ENCODE assay signal across 9 cellular contexts in the genomic region with DNA sequence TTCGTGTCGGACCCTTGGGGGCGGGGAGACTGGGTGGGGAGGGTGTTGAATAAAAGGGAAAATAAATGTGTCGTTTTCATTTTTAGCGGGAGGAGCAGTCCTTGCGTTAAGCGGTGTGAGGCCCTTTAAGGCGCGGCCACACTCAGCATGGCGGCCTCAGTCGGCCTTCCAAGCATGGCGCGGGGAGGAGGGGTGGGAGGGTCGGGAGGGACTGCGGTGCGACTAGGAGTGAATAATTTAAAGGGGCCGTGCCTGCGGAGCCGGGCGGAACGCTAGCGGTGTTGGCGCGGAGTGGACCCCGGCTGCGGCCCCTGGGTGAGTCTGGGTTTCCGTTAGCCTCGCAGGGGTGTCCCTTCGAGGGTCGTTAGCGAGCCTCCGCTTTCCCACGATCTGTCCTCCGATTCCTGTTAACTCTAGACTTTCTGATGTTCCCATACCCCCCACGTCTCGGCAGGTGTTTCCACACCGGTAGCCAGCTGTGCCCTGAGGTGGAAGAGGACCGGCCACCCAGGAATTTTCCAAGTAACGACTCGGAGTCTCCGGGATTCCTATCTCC. TPM values are rescaled to one million over a fixed set of nuclear protein-coding genes. Genes with fewer than 3 reads are reported as not detected.
DNase-seq lines count a peak whose midpoint lies in the region; ATAC-seq and TF ChIP-seq lines count a peak whose summit lies in the region.
"Had no signal": no experiment of that assay in that cellular context is flagged by ENCODE, and none has a peak within 500 bp of the region (broad histone marks: within the 10 kb centered on the region; RNA-seq: fewer than 3 reads in every experiment).

No MANE protein-coding gene starts in this region.

- peak overlapping the region; percentile 78 to 91 for H3K9ac ChIP-seq in colonic mucosa (ENCODE audit: low read depth in 2 of 2, low read length in 2 of 2)

- peak; percentile 61 to 63 for ATAC-seq in CD4-positive, CD25-positive, alpha-beta regulatory T cell (ENCODE audit: low read depth in 2 of 2)
- ATAC-seq in HG02759 (IDR thresholded peaks at IDR 0.05; ENCODE audit: unreplicated experiment): peak; percentile 44
- peak; percentile 71 for ATAC-seq in left colon
- ATAC-seq in HG03469 (IDR thresholded peaks at IDR 0.05; ENCODE audit: unreplicated experiment): no peak

- peak overlapping the region; percentile 86 for H3K4me3 ChIP-seq in CD4-positive, CD25-positive, alpha-beta regulatory T cell (ENCODE audit: low read depth, low read length)
- peak overlapping the region; percentile 77 for H3K4me3 ChIP-seq in colonic mucosa

- no peaks in the 10 kb centered on the region for H3K27me3 Mint-ChIP-seq in CD4-positive, CD25-positive, alpha-beta regulatory T cell

- DNase-seq in CD4-positive, CD25-positive, alpha-beta regulatory T cell: peak; percentile 81 to 93 (median 81)
- peak; percentile 26 for DNase-seq in NCI-H524 treated with DMSO at 0.1 percent for 48 hours (lab: John Stamatoyannopoulos, UW)
- peak; percentile 81 for DNase-seq in activated CD4-positive, alpha-beta T cell treated with anti-CD3 and anti-CD28 coated beads, Interleukin-2, amount 50 U/mL, for 1 hour
- peak; percentile 92 for DNase-seq in colonic mucosa
- DNase-seq in left colon: peak; percentile 87 to 90
- DNase-seq in stimulated activated CD4-positive, alpha-beta T cell treated with anti-CD3 and anti-CD28 coated beads, Interleukin-1b, Interleukin-23, amount 100 ng/mL, for 24 hours (ENCODE audit: low read depth in 4 of 4, low spot score in 1 of 4): peak; percentile 60 to 75 (median 69)

- intact Hi-C loops in colonic mucosa (cut with DNase I) (no loop called here), left colon (cut with DNase I, micrococcal nuclease) (loop anchor here in 1 of 2 donors (10.0 kb wide), 1 partner anchor 179 kb away; no protein-coding TSS in a partner anchor)

- peaks cover 7% of the 10 kb centered on the region for H3K36me3 ChIP-seq in CD4-positive, CD25-positive, alpha-beta regulatory T cell (ENCODE audit: control insufficient read depth, insufficient read depth, low read length)
- no peaks in the 10 kb centered on the region for H3K36me3 ChIP-seq in colonic mucosa

- H3K9me3 ChIP-seq in CD4-positive, CD25-positive, alpha-beta regulatory T cell (ENCODE audit: control insufficient read depth in 2 of 2, low read length in 2 of 2): no peaks in the 10 kb centered on the region
- H3K9me3 ChIP-seq in colonic mucosa: no peaks in the 10 kb centered on the region

- peak overlapping the region; percentile 94 to 100 (median 94) for H3K4me3 Mint-ChIP-seq in CD4-positive, CD25-positive, alpha-beta regulatory T cell

- peak overlapping the region; percentile 56 to 91 (median 88) for H3K27ac Mint-ChIP-seq in CD4-positive, CD25-positive, alpha-beta regulatory T cell

- peak overlapping the region; percentile 76 for H3K27ac ChIP-seq in CD4-positive, CD25-positive, alpha-beta regulatory T cell (ENCODE audit: insufficient read depth, low read length, poor library complexity, severe bottlenecking)
- peak overlapping the region; percentile 73 for H3K27ac ChIP-seq in colonic mucosa
- H3K27ac ChIP-seq: HL-60 had no signal

- peaks cover 11% of the 10 kb centered on the region for H3K36me3 Mint-ChIP-seq in CD4-positive, CD25-positive, alpha-beta regulatory T cell

- H3K9me3 Mint-ChIP-seq in CD4-positive, CD25-positive, alpha-beta regulatory T cell: no peaks in the 10 kb centered on the region

- no peak for TF ChIP-seq CTCF in colonic mucosa (IDR thresholded peaks at IDR 0.05)

- peaks cover 36% of the 10 kb centered on the region for H3K4me1 ChIP-seq in CD4-positive, CD25-positive, alpha-beta regulatory T cell (ENCODE audit: control insufficient read depth, insufficient read depth, low read length, poor library complexity, severe bottlenecking)
- H3K4me1 ChIP-seq in colonic mucosa: peaks cover 4% of the 10 kb centered on the region

- peaks cover 4 to 32% (median 8%) of the 10 kb centered on the region in 4 donors for H3K4me1 Mint-ChIP-seq in CD4-positive, CD25-positive, alpha-beta regulatory T cell

- no peaks in the 10 kb centered on the region for H3K27me3 ChIP-seq in CD4-positive, CD25-positive, alpha-beta regulatory T cell (ENCODE audit: control insufficient read depth, insufficient read depth, low read length)
- no peaks in the 10 kb centered on the region for H3K27me3 ChIP-seq in colonic mucosa

RNA-seq across cellular contexts. Expression of gene PNPLA6, which starts 1.5 kb away (rescaled TPM):
- 106 TPM for total RNA-seq in CD4-positive, CD25-positive, alpha-beta regulatory T cell
- polyA plus RNA-seq in CD4-positive, CD25-positive, alpha-beta regulatory T cell: 1 to 10 TPM; 6.6 to 9.2 (median 7.2) TPM
- total RNA-seq in colonic mucosa (100 to 1,000 TPM in 1 of 2 donors, 10 to 100 TPM in 1; 93.0 to 131 TPM), left colon (100 to 1,000 TPM in 1 of 2 donors, 10 to 100 TPM in 1; 87.8 to 107 TPM)

RNA-seq across cellular contexts. Expression of gene MCOLN1, which starts 11.6 kb away (rescaled TPM):
- 12.3 TPM for total RNA-seq in CD4-positive, CD25-positive, alpha-beta regulatory T cell
- 10 to 100 TPM in 2 of 4 donors, 1 to 10 TPM in 2; 8.6 to 15.2 (median 10.3) TPM for polyA plus RNA-seq in CD4-positive, CD25-positive, alpha-beta regulatory T cell
- 10 to 100 TPM; 17.8 to 26.5 TPM for total RNA-seq in colonic mucosa
- 10 to 100 TPM; 22.2 to 31.6 TPM for total RNA-seq in left colon

RNA-seq across cellular contexts. Expression of gene ZNF358, which starts 18.1 kb away (rescaled TPM):
- total RNA-seq in CD4-positive, CD25-positive, alpha-beta regulatory T cell: 0.30 TPM
- under 1 TPM in 3 of 4 donors, not detected in 1; 0.11 to 0.24 (median 0.21) TPM for polyA plus RNA-seq in CD4-positive, CD25-positive, alpha-beta regulatory T cell
- total RNA-seq in colonic mucosa: 10 to 100 TPM; 20.2 to 44.1 TPM
- 10 to 100 TPM; 37.8 to 56.2 TPM for total RNA-seq in left colon

RNA-seq across cellular contexts. Expression of gene PEX11G, which starts 45.2 kb away (rescaled TPM):
- total RNA-seq in CD4-positive, CD25-positive, alpha-beta regulatory T cell: not detected
- polyA plus RNA-seq in CD4-positive, CD25-positive, alpha-beta regulatory T cell: 1 to 10 TPM in 2 of 4 donors, under 1 TPM in 2; 0.23 to 1.5 (median 0.76) TPM
- total RNA-seq in colonic mucosa (1 to 10 TPM; 5.7 to 6.6 TPM), left colon (10 to 100 TPM in 1 of 2 donors, 1 to 10 TPM in 1; 9.0 to 10.8 TPM)

Comparison
In these comparisons a context has a peak if more than half of its experiments do, and no peak if none do; other contexts are left out.
1. DNase-seq: peak in every context shown above with its lines; median percentile 92 in colonic mucosa; 88 in left colon; 81 in CD4-positive, CD25-positive, alpha-beta regulatory T cell; 81 in activated CD4-positive, alpha-beta T cell treated with anti-CD3 and anti-CD28 coated beads, Interleukin-2, amount 50 U/mL, for 1 hour; 69 in stimulated activated CD4-positive, alpha-beta T cell treated with anti-CD3 and anti-CD28 coated beads, Interleukin-1b, Interleukin-23, amount 100 ng/mL, for 24 hours; 26 in NCI-H524 treated with DMSO at 0.1 percent for 48 hours.
2. RNA of gene ZNF358, which starts 18.1 kb away (total RNA-seq): 37.8 to 56.2 TPM in left colon and 20.2 to 44.1 TPM in colonic mucosa; 0.30 TPM in CD4-positive, CD25-positive, alpha-beta regulatory T cell (single experiment); every median in the first group is over 10 times any median in the second.